26 cellular contexts compared by ENCODE assay signal in the genomic region with DNA sequence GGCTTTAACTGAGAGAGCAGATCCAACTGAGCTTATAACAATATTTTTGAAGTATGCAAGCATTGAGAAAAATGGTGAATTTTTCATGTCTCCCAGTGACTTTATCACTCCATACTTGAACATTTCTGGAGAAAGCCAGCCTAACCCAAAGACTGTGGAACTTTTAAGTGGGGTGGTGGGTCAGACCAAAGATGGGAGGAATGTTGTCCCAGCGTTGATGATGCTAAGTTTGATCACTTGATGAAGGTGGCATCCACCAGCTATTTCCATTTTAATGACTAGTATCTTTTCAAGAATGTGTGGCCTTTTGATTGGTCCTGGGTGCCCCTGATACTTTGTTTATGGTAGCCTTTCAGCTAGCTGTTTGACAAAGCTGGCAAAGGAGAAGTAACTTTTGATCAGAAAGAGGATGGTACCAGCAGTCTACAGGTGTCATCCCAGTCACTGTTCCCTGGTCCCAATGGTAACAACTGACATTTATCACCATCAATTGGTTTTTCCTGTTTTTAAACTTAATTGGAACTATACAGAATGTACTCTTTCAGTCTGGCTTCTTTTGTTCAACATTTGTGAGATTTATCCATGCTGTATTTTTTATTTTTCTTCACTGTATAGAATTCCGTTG.
"Had no signal": no experiment of that assay in that cellular context is flagged by ENCODE, and none has a peak within 500 bp of the region (broad histone marks: within the 10 kb centered on the region; RNA-seq: fewer than 3 reads in every experiment).

No MANE protein-coding gene starts in this region.

- H3K4me3 ChIP-seq: breast epithelium, esophagus muscularis mucosa, heart left ventricle, right atrium auricular region, tibial nerve had no signal

- H3K9me3 ChIP-seq: breast epithelium, esophagus muscularis mucosa, heart left ventricle, right atrium auricular region, tibial nerve had no signal

- H3K9me3 Mint-ChIP-seq: activated naive CD8-positive, alpha-beta T cell treated with anti-CD3 and anti-CD28 coated beads, Interleukin-2, amount 50 U/mL, for 24 hours; immature natural killer cell; neural crest cell had no signal

- DNase-seq: activated CD4-positive, alpha-beta memory T cell treated with anti-CD3 and anti-CD28 coated beads, Interleukin-2, amount 10 ng/mL, durations not matched to agents 7 days and 5 days; activated CD4-positive, alpha-beta T cell treated with anti-CD3 and anti-CD28 coated beads for 48 hours; activated effector memory CD4-positive, alpha-beta T cell treated with Interleukin-2 at 50 U/mL for 16 hours; activated naive CD4-positive, alpha-beta T cell treated with anti-CD3 and anti-CD28 coated beads, Interleukin-2, amount 10 ng/mL, durations not matched to agents 7 days and 5 days; activated naive CD8-positive, alpha-beta T cell treated with anti-CD3 and anti-CD28 coated beads, Interleukin-2, amount 50 U/mL, for 24 hours; central memory CD4-positive, alpha-beta T cell; foreskin keratinocyte; heart left ventricle; hypothalamus; immature natural killer cell; kidney; naive thymus-derived CD8-positive, alpha-beta T cell; occipital lobe; stimulated activated naive CD4-positive, alpha-beta T cell; SW 1271; T-helper 9 cell had no signal

- H3K4me3 Mint-ChIP-seq: activated CD4-positive, alpha-beta memory T cell treated with anti-CD3 and anti-CD28 coated beads, Interleukin-2, amount 10 ng/mL, durations not matched to agents 7 days and 5 days; activated naive CD4-positive, alpha-beta T cell treated with anti-CD3 and anti-CD28 coated beads, Interleukin-2, amount 10 ng/mL, durations not matched to agents 7 days and 5 days; activated naive CD8-positive, alpha-beta T cell treated with anti-CD3 and anti-CD28 coated beads, Interleukin-2, amount 50 U/mL, for 24 hours; immature natural killer cell; neural crest cell; T-helper 1 cell treated with Interleukin-12 subunit alpha and Interleukin-12 subunit beta and Interleukin-4 antibody, amounts not matched to agents 30 μg/mL and 1 μg/mL, for 36 hours had no signal

- H3K4me1 ChIP-seq: breast epithelium, parathyroid adenoma, right atrium auricular region had no signal

- H3K9ac ChIP-seq: parathyroid adenoma had no signal

- H3K27me3 ChIP-seq: breast epithelium, esophagus muscularis mucosa, foreskin keratinocyte, heart left ventricle, right atrium auricular region, tibial nerve had no signal

- H3K27ac Mint-ChIP-seq: activated CD4-positive, alpha-beta memory T cell treated with anti-CD3 and anti-CD28 coated beads, Interleukin-2, amount 10 ng/mL, durations not matched to agents 7 days and 5 days; activated naive CD4-positive, alpha-beta T cell treated with anti-CD3 and anti-CD28 coated beads, Interleukin-2, amount 10 ng/mL, durations not matched to agents 7 days and 5 days; activated naive CD8-positive, alpha-beta T cell treated with anti-CD3 and anti-CD28 coated beads, Interleukin-2, amount 50 U/mL, for 24 hours; T-helper 1 cell treated with Interleukin-12 subunit alpha and Interleukin-12 subunit beta and Interleukin-4 antibody, amounts not matched to agents 30 μg/mL and 1 μg/mL, for 36 hours had no signal

- H3K27ac ChIP-seq: breast epithelium, esophagus muscularis mucosa, foreskin keratinocyte, heart left ventricle, parathyroid adenoma, right atrium auricular region, tibial nerve, VCaP had no signal

- ATAC-seq: activated CD4-positive, CD25-positive, alpha-beta regulatory T cell treated with anti-CD3 and anti-CD28 coated beads, Interleukin-2, amount 50 U/mL, for 24 hours; activated naive CD8-positive, alpha-beta T cell treated with anti-CD3 and anti-CD28 coated beads, Interleukin-2, amount 50 U/mL, for 24 hours; foreskin keratinocyte; heart left ventricle; naive thymus-derived CD8-positive, alpha-beta T cell had no signal

- H2AFZ ChIP-seq: parathyroid adenoma had no signal

- FAIRE-seq: kidney, TTC549 had no signal

- H3K36me3 ChIP-seq: breast epithelium, esophagus muscularis mucosa, heart left ventricle, right atrium auricular region, tibial nerve had no signal

- H3K27me3 Mint-ChIP-seq: activated CD4-positive, alpha-beta memory T cell treated with anti-CD3 and anti-CD28 coated beads, Interleukin-2, amount 10 ng/mL, durations not matched to agents 7 days and 5 days; activated naive CD4-positive, alpha-beta T cell treated with anti-CD3 and anti-CD28 coated beads, Interleukin-2, amount 10 ng/mL, durations not matched to agents 7 days and 5 days; activated naive CD8-positive, alpha-beta T cell treated with anti-CD3 and anti-CD28 coated beads, Interleukin-2, amount 50 U/mL, for 24 hours; naive thymus-derived CD8-positive, alpha-beta T cell had no signal
